8 cellular contexts compared by ENCODE assay signal in genomic region chr12:68746572-68747180, GRCh38. TPM values are rescaled to one million over a fixed set of nuclear protein-coding genes. Genes with fewer than 3 reads are reported as not detected.
DNase-seq lines count a peak whose midpoint lies in the region; ATAC-seq and TF ChIP-seq lines count a peak whose summit lies in the region.

No MANE protein-coding gene starts in this region.

- peak overlapping the region; percentile 89 for H3K4me2 ChIP-seq in BLaER1

- DNase-seq in GM19238 (ENCODE audit: insufficient read length, low spot score) (peak; percentile 23), NOMO-1 treated with DMSO at 0.1 percent for 48 hours (lab: John Stamatoyannopoulos, UW; ENCODE audit: unreplicated experiment) (peak; percentile 16), fibroblast of pulmonary artery (ENCODE audit: low read depth) (peak; percentile 75), naive B cell (peak; percentile 13)
- peak; percentile 11 for DNase-seq in activated T-helper 1 cell treated with anti-CD3 and anti-CD28 coated beads, Interleukin-12 subunit alpha, Interleukin-12 subunit beta, Interleukin-2, Interleukin-4 antibody, amounts not matched to agents 30 ng/mL and 10 ng/mL and 1 ng/mL, durations not matched to agents 14 hours and 24 hours and 36 hours (ENCODE audit: low spot score)

- peak overlapping the region; percentile 75 for H3K27ac ChIP-seq in BLaER1
- H3K27ac ChIP-seq in temporal lobe (ENCODE audit: low read depth, low read length), result peak overlapping the region; percentile 54

- peak overlapping the region; percentile 94 for H3K4me3 Mint-ChIP-seq in activated T-helper 1 cell treated with anti-CD3 and anti-CD28 coated beads, Interleukin-12 subunit alpha, Interleukin-12 subunit beta, Interleukin-2, Interleukin-4 antibody, amounts not matched to agents 30 ng/mL and 10 ng/mL and 1 ng/mL, durations not matched to agents 14 hours and 24 hours and 36 hours
- peak overlapping the region; percentile 93 to 99 (median 98) for H3K4me3 Mint-ChIP-seq in naive B cell

- H3K27me3 Mint-ChIP-seq in activated T-helper 1 cell treated with anti-CD3 and anti-CD28 coated beads, Interleukin-12 subunit alpha, Interleukin-12 subunit beta, Interleukin-2, Interleukin-4 antibody, amounts not matched to agents 30 ng/mL and 10 ng/mL and 1 ng/mL, durations not matched to agents 14 hours and 24 hours and 36 hours (ENCODE audit: insufficient read depth), result no peaks in the 10 kb centered on the region
- no peaks in the 10 kb centered on the region for H3K27me3 Mint-ChIP-seq in naive B cell

- H4K20me1 ChIP-seq in BLaER1, result peaks cover 16% of the 10 kb centered on the region

- H3K27ac Mint-ChIP-seq in activated T-helper 1 cell treated with anti-CD3 and anti-CD28 coated beads, Interleukin-12 subunit alpha, Interleukin-12 subunit beta, Interleukin-2, Interleukin-4 antibody, amounts not matched to agents 30 ng/mL and 10 ng/mL and 1 ng/mL, durations not matched to agents 14 hours and 24 hours and 36 hours, result peak overlapping the region; percentile 87
- H3K27ac Mint-ChIP-seq in naive B cell, result peak overlapping the region; percentile 86 to 97 (median 94)

- ATAC-seq in HG03342 (IDR thresholded peaks at IDR 0.05; ENCODE audit: unreplicated experiment) (peak; percentile 30), naive B cell (ENCODE audit: low read depth in 2 of 2) (peak; percentile 2 to 3)

- intact Hi-C loops in activated T-helper 1 cell treated with anti-CD3 and anti-CD28 coated beads, Interleukin-12 subunit alpha, Interleukin-12 subunit beta, Interleukin-2, Interleukin-4 antibody, amounts not matched to agents 30 ng/mL and 10 ng/mL and 1 ng/mL, durations not matched to agents 14 hours and 24 hours and 36 hours (cut with micrococcal nuclease), result loop anchor here (1.0 to 10.0 kb wide), 9 partner anchors 60 to 524 kb away; partner anchors contain the start of genes CPM, CPSF6, MDM1 and NUP107

- H3K9me3 Mint-ChIP-seq in activated T-helper 1 cell treated with anti-CD3 and anti-CD28 coated beads, Interleukin-12 subunit alpha, Interleukin-12 subunit beta, Interleukin-2, Interleukin-4 antibody, amounts not matched to agents 30 ng/mL and 10 ng/mL and 1 ng/mL, durations not matched to agents 14 hours and 24 hours and 36 hours, result no peaks in the 10 kb centered on the region
- no peaks in the 10 kb centered on the region for H3K9me3 Mint-ChIP-seq in naive B cell

- no peaks in the 10 kb centered on the region for H3K27me3 ChIP-seq in BLaER1

- H3K9ac ChIP-seq in BLaER1, result peak overlapping the region; percentile 90

- peaks cover 26% of the 10 kb centered on the region for H3K36me3 ChIP-seq in BLaER1

- H3K9me3 ChIP-seq in BLaER1, result no peaks in the 10 kb centered on the region

- H3K4me3 ChIP-seq in BLaER1 (peak overlapping the region; percentile 81), fibroblast of pulmonary artery (replicated peaks; ENCODE audit: low read depth, low read length) (peak overlapping the region; percentile 86)

- TF ChIP-seq CTCF in fibroblast of pulmonary artery (IDR thresholded peaks at IDR 0.05; ENCODE audit: low read length, missing control alignments), result no peak

- peaks cover 50% of the 10 kb centered on the region for H3K4me1 Mint-ChIP-seq in activated T-helper 1 cell treated with anti-CD3 and anti-CD28 coated beads, Interleukin-12 subunit alpha, Interleukin-12 subunit beta, Interleukin-2, Interleukin-4 antibody, amounts not matched to agents 30 ng/mL and 10 ng/mL and 1 ng/mL, durations not matched to agents 14 hours and 24 hours and 36 hours (ENCODE audit: low read depth)
- peaks cover 23 to 49% (median 47%) of the 10 kb centered on the region in 3 donors for H3K4me1 Mint-ChIP-seq in naive B cell

- H3K36me3 Mint-ChIP-seq in activated T-helper 1 cell treated with anti-CD3 and anti-CD28 coated beads, Interleukin-12 subunit alpha, Interleukin-12 subunit beta, Interleukin-2, Interleukin-4 antibody, amounts not matched to agents 30 ng/mL and 10 ng/mL and 1 ng/mL, durations not matched to agents 14 hours and 24 hours and 36 hours (ENCODE audit: low read depth), result peaks cover 22% of the 10 kb centered on the region
- H3K36me3 Mint-ChIP-seq in naive B cell, result peaks cover 2 to 9% of the 10 kb centered on the region in 2 donors

- H3K4me1 ChIP-seq in BLaER1, result peaks cover 62% of the 10 kb centered on the region

RNA-seq across cellular contexts. Expression of gene SLC35E3, which starts 0.7 kb away (rescaled TPM):
- 5.9 and 6.3 TPM in 2 replicates for total RNA-seq in activated T-helper 1 cell treated with anti-CD3 and anti-CD28 coated beads, Interleukin-12 subunit alpha, Interleukin-12 subunit beta, Interleukin-2, Interleukin-4 antibody, amounts not matched to agents 30 ng/mL and 10 ng/mL and 1 ng/mL, durations not matched to agents 14 hours and 24 hours and 36 hours
- polyA plus RNA-seq in naive B cell (ENCODE audit: low read depth in 6 of 6), result 10 to 100 TPM; 11.4 to 26.2 (median 16.4) TPM
- 5.7 TPM for total RNA-seq in temporal lobe

RNA-seq across cellular contexts. Expression of gene NUP107, which starts 59.9 kb away (rescaled TPM):
- total RNA-seq in activated T-helper 1 cell treated with anti-CD3 and anti-CD28 coated beads, Interleukin-12 subunit alpha, Interleukin-12 subunit beta, Interleukin-2, Interleukin-4 antibody, amounts not matched to agents 30 ng/mL and 10 ng/mL and 1 ng/mL, durations not matched to agents 14 hours and 24 hours and 36 hours, result 123 and 135 TPM in 2 replicates
- 10 to 100 TPM; 21.5 to 42.2 (median 34.6) TPM for polyA plus RNA-seq in naive B cell (ENCODE audit: low read depth in 6 of 6)
- 49.4 TPM for total RNA-seq in temporal lobe

Comparison
In these comparisons a context has a peak if more than half of its experiments do, and no peak if none do; other contexts are left out.
1. Peak in every context shown above with its lines: DNase-seq, ATAC-seq, H3K4me3 ChIP-seq and H3K27ac ChIP-seq.
2. DNase-seq: peak in every context shown above with its lines; median percentile 75 in fibroblast of pulmonary artery; 23 in GM19238; 16 in NOMO-1 treated with DMSO at 0.1 percent for 48 hours; 13 in naive B cell; 11 in activated T-helper 1 cell treated with anti-CD3 and anti-CD28 coated beads, Interleukin-12 subunit alpha, Interleukin-12 subunit beta, Interleukin-2, Interleukin-4 antibody, amounts not matched to agents 30 ng/mL and 10 ng/mL and 1 ng/mL, durations not matched to agents 14 hours and 24 hours and 36 hours.